8 cellular contexts compared by ENCODE assay signal in genomic region chr1:117929340-117930172, GRCh38. TPM values are rescaled to one million over a fixed set of nuclear protein-coding genes. Genes with fewer than 3 reads are reported as not detected.
A peak's percentile ranks its signal among the peaks of the same experiment; 100 is the strongest.
DNase-seq lines count a peak whose midpoint lies in the region; ATAC-seq and TF ChIP-seq lines count a peak whose summit lies in the region.

TSS of gene GDAP2 (minus strand) at chr1:117929621. CDS start at chr1:117920357, 9,264 bp downstream.
TSS of gene WDR3 (plus strand) at chr1:117929739. CDS start at chr1:117933320, 3,581 bp downstream.

- peak; percentile 90 for ATAC-seq in GM19438 (IDR thresholded peaks at IDR 0.05; ENCODE audit: low read depth, unreplicated experiment)
- ATAC-seq in HG03575 (IDR thresholded peaks at IDR 0.05; ENCODE audit: extremely low read depth, insufficient number of reproducible peaks, low FRiP score, unreplicated experiment): peak; percentile 94

- H3K4me3 ChIP-seq in dorsolateral prefrontal cortex: peak within 1 kb of the TSS; percentile 64 to 99 (median 93)
- H3K4me3 ChIP-seq in liver (ENCODE audit: low read depth in 1 of 3, low read length in 3 of 3): peak within 1 kb of the TSS; percentile 89 to 97 (median 96)

- no peaks in the 10 kb centered on the region for H3K9me3 Mint-ChIP-seq in activated CD4-positive, alpha-beta memory T cell treated with anti-CD3 and anti-CD28 coated beads for 36 hours

- DNase-seq in CD1c-positive myeloid dendritic cell (ENCODE audit: extremely low spot score) (peak; percentile 98), NCI-H82 treated with DMSO at 0.1 percent for 48 hours (lab: John Stamatoyannopoulos, UW; ENCODE audit: unreplicated experiment) (peak; percentile 93), dorsolateral prefrontal cortex (peak; percentile 96 to 98 (median 97))
- peak; percentile 98 for DNase-seq in activated CD4-positive, alpha-beta memory T cell treated with anti-CD3 and anti-CD28 coated beads for 36 hours
- peak; percentile 97 for DNase-seq in stimulated activated CD4-positive, alpha-beta T cell treated with anti-CD3 and anti-CD28 coated beads, Interleukin-4, amount 100 ng/mL, for 24 hours

- H3K27me3 Mint-ChIP-seq in activated CD4-positive, alpha-beta memory T cell treated with anti-CD3 and anti-CD28 coated beads for 36 hours: no peaks in the 10 kb centered on the region

- peaks cover 48% of the 10 kb centered on the region for H3K4me1 Mint-ChIP-seq in activated CD4-positive, alpha-beta memory T cell treated with anti-CD3 and anti-CD28 coated beads for 36 hours (ENCODE audit: low read depth)

- peaks cover 21% of the 10 kb centered on the region for H3K36me3 Mint-ChIP-seq in activated CD4-positive, alpha-beta memory T cell treated with anti-CD3 and anti-CD28 coated beads for 36 hours

- no peaks in the 10 kb centered on the region for H3K9me3 ChIP-seq in liver (ENCODE audit: control insufficient read depth in 4 of 4, low read length in 3 of 4)

- peaks cover 3 to 40% (median 28%) of the 10 kb centered on the region in 4 donors for H3K4me1 ChIP-seq in liver (ENCODE audit: control insufficient read depth in 4 of 4, insufficient read depth in 4 of 4, low read length in 3 of 4)

- CTCF ChIA-PET in activated CD4-positive, alpha-beta memory T cell treated with anti-CD3 and anti-CD28 coated beads for 36 hours (lab: Charles Lee): interaction anchor here (1.0 to 1.2 kb wide), 3 partner anchors 34 to 395 kb away, joined by 3 to 6 read pairs (median 4); no protein-coding TSS in a partner anchor

- peak within 1 kb of the TSS; percentile 86 for H3K27ac Mint-ChIP-seq in activated CD4-positive, alpha-beta memory T cell treated with anti-CD3 and anti-CD28 coated beads for 36 hours

- TF ChIP-seq CTCF in dorsolateral prefrontal cortex (IDR thresholded peaks at IDR 0.05 in 54 of 56, conservative IDR thresholded peaks at IDR 0.05 in 2 of 56; ENCODE audit: low read depth in 1 of 56, partially characterized antibody in 56 of 56): peak in 6 of 56 donors; percentile 8 to 33 (median 16)
- no peak for TF ChIP-seq CTCF in liver (IDR thresholded peaks at IDR 0.05; ENCODE audit: low read depth, low read length, missing input control)

- POLR2A ChIA-PET in activated CD4-positive, alpha-beta memory T cell treated with anti-CD3 and anti-CD28 coated beads for 36 hours (lab: Charles Lee): interaction anchor here (0.9 to 1.1 kb wide), 2 partner anchors 14 to 21 kb away, joined by 3 to 6 read pairs; no protein-coding TSS in a partner anchor

- H3K36me3 ChIP-seq in liver (ENCODE audit: control insufficient read depth in 4 of 4, insufficient read depth in 3 of 4, low read depth in 1 of 4, low read length in 3 of 4): peaks cover 0 to 3% (median under 1%) of the 10 kb centered on the region in 4 donors

- H3K27me3 ChIP-seq in dorsolateral prefrontal cortex (no peaks in the 10 kb centered on the region), liver (ENCODE audit: control insufficient read depth in 4 of 4, insufficient read depth in 4 of 4, low read length in 3 of 4) (no peaks in the 10 kb centered on the region)

- H3K4me3 Mint-ChIP-seq in activated CD4-positive, alpha-beta memory T cell treated with anti-CD3 and anti-CD28 coated beads for 36 hours: peak within 1 kb of the TSS; percentile 96

- peak within 1 kb of the TSS; percentile 71 to 90 for H3K9ac ChIP-seq in liver (ENCODE audit: low read depth in 1 of 2, low read length in 2 of 2)

- TF ChIP-seq RAD21 in liver (IDR thresholded peaks at IDR 0.05): peak in 1 of 2 donors; percentile 7

- peak within 1 kb of the TSS in 56 of 59 donors; percentile 7 to 92 (median 76) for H3K27ac ChIP-seq in dorsolateral prefrontal cortex
- H3K27ac ChIP-seq in liver (ENCODE audit: low read depth in 1 of 2, low read length in 2 of 2): peak within 1 kb of the TSS; percentile 35 to 67

- intact Hi-C loops in activated CD4-positive, alpha-beta memory T cell treated with anti-CD3 and anti-CD28 coated beads for 36 hours (cut with micrococcal nuclease): loop anchor here (1.0 to 10.0 kb wide), 4 partner anchors 34 to 1211 kb away; partner anchors contain the start of genes MAN1A2, TENT5C and WARS2
- intact Hi-C loops in dorsolateral prefrontal cortex (cut with DNase I): loop anchor here in 1 of 2 donors (2.0 kb wide), 1 partner anchor 809 kb away; the partner anchor contains the start of gene TRIM45

- WGBS in liver: under 1% methylated on average over 64 of the region's 64 CpGs

TF ChIP-seq in liver, 16 proteins besides CTCF, POLR2A, EP300 and RAD21:
- TF ChIP-seq ATF3 (IDR thresholded peaks at IDR 0.05) (no peak), MAX (IDR thresholded peaks at IDR 0.05) (peak; percentile 98), FOXA2 (IDR thresholded peaks at IDR 0.05) (no peak), GABPA (IDR thresholded peaks at IDR 0.05 in 1 of 2, conservative IDR thresholded peaks at IDR 0.05 in 1 of 2) (peak; percentile 93 to 98), NR2F2 (IDR thresholded peaks at IDR 0.05) (no peak), HNF4G (IDR thresholded peaks at IDR 0.05) (no peak), REST (IDR thresholded peaks at IDR 0.05) (peak; percentile 75), HNF4A (conservative IDR thresholded peaks at IDR 0.05) (peak; percentile 39 to 54), JUND (IDR thresholded peaks at IDR 0.05) (peak in 1 of 2 donors; percentile 3), FOXA1 (IDR thresholded peaks at IDR 0.05) (no peak), YY1 (IDR thresholded peaks at IDR 0.05) (peak; percentile 54), ZBTB33 (IDR thresholded peaks at IDR 0.05) (no peak), TAF1 (conservative IDR thresholded peaks at IDR 0.05) (peak; percentile 56), SP1 (IDR thresholded peaks at IDR 0.05) (peak; percentile 81), RXRA (IDR thresholded peaks at IDR 0.05) (peak in 1 of 2 donors; percentile 37), EGR1 (IDR thresholded peaks at IDR 0.05; ENCODE audit: low read depth in 2 of 2) (peak; percentile 85 to 92)

RNA-seq across cellular contexts. Expression of gene GDAP2, which starts in this region (rescaled TPM):
- total RNA-seq in activated CD4-positive, alpha-beta memory T cell treated with anti-CD3 and anti-CD28 coated beads for 36 hours: 10 to 100 TPM; 19.1 to 20.8 TPM
- total RNA-seq in dorsolateral prefrontal cortex (10 to 100 TPM; 35.6 to 66.1 (median 48.2) TPM), liver (10 to 100 TPM; 10.5 to 16.8 TPM)
- 1 to 10 TPM; 3.0 to 7.6 TPM for polyA plus RNA-seq in liver

RNA-seq across cellular contexts. Expression of gene WDR3, which starts in this region (rescaled TPM):
- total RNA-seq in activated CD4-positive, alpha-beta memory T cell treated with anti-CD3 and anti-CD28 coated beads for 36 hours: 10 to 100 TPM; 48.3 to 51.8 TPM
- total RNA-seq in dorsolateral prefrontal cortex (10 to 100 TPM in 109 of 120 experiments, 1 to 10 TPM in 11; 6.8 to 23.9 (median 14.0) TPM), liver (10 to 100 TPM in 1 of 2 donors, 1 to 10 TPM in 1; 4.4 to 24.5 TPM)
- polyA plus RNA-seq in liver: 10 to 100 TPM in 1 of 2 donors, 1 to 10 TPM in 1; 9.1 to 14.0 TPM

Comparison
In these comparisons a context has a peak if more than half of its experiments do, and no peak if none do; other contexts are left out.
1. Peak in every context shown above with its lines: DNase-seq, ATAC-seq, H3K4me3 ChIP-seq and H3K27ac ChIP-seq.